ENCODE assay signal across 23 cellular contexts in genomic region chr18:71077451-71077850, GRCh38.
DNase-seq lines count a peak whose midpoint lies in the region; ATAC-seq and TF ChIP-seq lines count a peak whose summit lies in the region.
"Had no signal": no experiment of that assay in that cellular context is flagged by ENCODE, and none has a peak within 500 bp of the region (broad histone marks: within the 10 kb centered on the region; RNA-seq: fewer than 3 reads in every experiment).

No MANE protein-coding gene starts in this region.

- no peaks in the 10 kb centered on the region for H3K79me2 ChIP-seq in SK-N-SH (ENCODE audit: insufficient read depth)
- H3K79me2 ChIP-seq in OCI-LY3 (ENCODE audit: low read length), result no peaks in the 10 kb centered on the region

- no peaks in the 10 kb centered on the region; a peak in 1 of 4 replicates for H3K4me1 ChIP-seq in SK-N-SH (ENCODE audit: control insufficient read depth in 1 of 2, insufficient read depth in 2 of 2, low read depth in 1 of 2, low read length in 1 of 2)
- no peaks in the 10 kb centered on the region for H3K4me1 ChIP-seq in OCI-LY3 (ENCODE audit: low read length)
- H3K4me1 ChIP-seq: A549, BE2C, BLaER1 had no signal

- DNase-seq in SK-N-SH, result no peak
- peak; percentile 0 for DNase-seq in RPMI7951 (ENCODE audit: low read depth)
- DNase-seq in activated T-cell treated with anti-CD3 and anti-CD28 coated beads for 4 hours, result no peak
- no peak for DNase-seq in AG08395 (ENCODE audit: low spot score)
- DNase-seq: BE2C; C1 segment of cervical spinal cord; CD4-positive, alpha-beta memory T cell; CD4-positive, CD25-positive, alpha-beta regulatory T cell; CD8-positive, alpha-beta memory T cell; COR-L47; DMS 273 treated with DMSO at 0.1 percent for 48 hours; DMS153; DMS53; DMS79; DND-41; EL; GDM1 had no signal

- CTCF ChIA-PET in SK-N-SH (lab: Yijun Ruan, JAX), result no interaction called here

- no peak overlapping the region for H3K4me2 ChIP-seq in SK-N-SH
- no peak overlapping the region for H3K4me2 ChIP-seq in OCI-LY3 (ENCODE audit: low read length)
- H3K4me2 ChIP-seq: A549, BLaER1 had no signal

- 56% methylated on average over 4 of the region's 4 CpGs for WGBS in SK-N-SH (ENCODE audit: low lambda C conversion rate)

- no peak for TF ChIP-seq RAD21 in SK-N-SH (IDR thresholded peaks at IDR 0.05; ENCODE audit: low read length)

- H3K9ac ChIP-seq in SK-N-SH (no peak overlapping the region), OCI-LY3 (ENCODE audit: low read length) (no peak overlapping the region)
- H3K9ac ChIP-seq: BLaER1 had no signal

- H3K27me3 ChIP-seq in SK-N-SH (ENCODE audit: insufficient read depth) (no peaks in the 10 kb centered on the region), OCI-LY3 (ENCODE audit: low read depth, low read length) (no peaks in the 10 kb centered on the region)
- H3K27me3 ChIP-seq: BE2C, BLaER1 had no signal

- no peaks in the 10 kb centered on the region for H3K9me2 ChIP-seq in SK-N-SH

- H3F3A ChIP-seq in SK-N-SH (replicated peaks; ENCODE audit: insufficient read depth), result no peaks in the 10 kb centered on the region

- H3K36me3 ChIP-seq in SK-N-SH (replicated peaks in 1 of 2; ENCODE audit: control insufficient read depth in 1 of 2, insufficient read depth in 2 of 2, low read length in 1 of 2), result no peaks in the 10 kb centered on the region
- no peaks in the 10 kb centered on the region for H3K36me3 ChIP-seq in OCI-LY3 (replicated peaks; ENCODE audit: low read depth, low read length)
- H3K36me3 ChIP-seq: BE2C, BLaER1 had no signal

- no peak overlapping the region for H3K4me3 ChIP-seq in SK-N-SH (ENCODE audit: low read depth in 2 of 2, low read length in 1 of 2)
- no peak overlapping the region for H3K4me3 ChIP-seq in OCI-LY3 (ENCODE audit: low read length)
- H3K4me3 ChIP-seq: A549, BLaER1, GM12878 had no signal

- POLR2A ChIA-PET in SK-N-SH (lab: Yijun Ruan, JAX), result no interaction called here

- H3K27ac ChIP-seq in SK-N-SH (ENCODE audit: low read depth in 2 of 2, low read length in 1 of 2), result no peak overlapping the region
- H3K27ac ChIP-seq in OCI-LY3 (ENCODE audit: low read length), result no peak overlapping the region
- H3K27ac ChIP-seq: 22Rv1, A549, BLaER1 had no signal

- TF ChIP-seq EP300 in SK-N-SH (IDR thresholded peaks at IDR 0.05; ENCODE audit: borderline replicate concordance in 1 of 2, low read depth in 1 of 2, low read length in 1 of 2), result no peak

- TF ChIP-seq CTCF in SK-N-SH (IDR thresholded peaks at IDR 0.05), result no peak
- no peak for TF ChIP-seq CTCF in OCI-LY3 (IDR thresholded peaks at IDR 0.05; ENCODE audit: low read depth, low read length)

- H2AFZ ChIP-seq in SK-N-SH (ENCODE audit: low read depth) (0 out of 2 replicates have a peak overlapping the region, but pooled peaks have one; percentile 14), OCI-LY3 (ENCODE audit: low read depth, low read length) (peak overlapping the region; percentile 43)

- ATAC-seq in SK-N-SH treated with all-trans-retinoic acid at 6 μM for 48 hours, result no peak
- ATAC-seq: A549, GM12878 had no signal

- H3K9me3 ChIP-seq in SK-N-SH (no peaks in the 10 kb centered on the region), OCI-LY3 (ENCODE audit: insufficient read depth, low read length) (no peaks in the 10 kb centered on the region)
- H3K9me3 ChIP-seq: A549, BE2C, BLaER1 had no signal

- no peaks in the 10 kb centered on the region for H4K20me1 ChIP-seq in SK-N-SH (ENCODE audit: insufficient read depth)
- no peaks in the 10 kb centered on the region for H4K20me1 ChIP-seq in OCI-LY3 (ENCODE audit: insufficient read depth, low read length)
- H4K20me1 ChIP-seq: BLaER1 had no signal

TF ChIP-seq in SK-N-SH, 30 proteins besides CTCF, POLR2A, EP300 and RAD21 (continues in another document):
- TF ChIP-seq GABPA (IDR thresholded peaks at IDR 0.05; ENCODE audit: low read depth) (no peak), JUND (IDR thresholded peaks at IDR 0.05) (no peak), USF2 (IDR thresholded peaks at IDR 0.05; ENCODE audit: borderline replicate concordance, low read depth, low read length) (no peak), POLR2AphosphoS5 (IDR thresholded peaks at IDR 0.05; ENCODE audit: low read depth, low read length) (no peak), PBX3 (IDR thresholded peaks at IDR 0.05) (no peak), CHD2 (IDR thresholded peaks at IDR 0.05; ENCODE audit: low read length, partially characterized antibody) (no peak), NRF1 (IDR thresholded peaks at IDR 0.05; ENCODE audit: low read depth, low read length) (no peak), GATA2 (CRISPR knock-in tag; IDR thresholded peaks at IDR 0.05) (no peak), FOSL2 (IDR thresholded peaks at IDR 0.05; ENCODE audit: borderline replicate concordance, low read depth) (no peak)

TF ChIP-seq in SK-N-SH treated with all-trans-retinoic acid at 6 μM for 48 hours, 23 proteins besides CTCF, POLR2A, EP300 and RAD21 (continues in another document):
- TF ChIP-seq SNAI2 (CRISPR knock-in tag; IDR thresholded peaks at IDR 0.05) (no peak), POU6F1 (CRISPR knock-in tag; IDR thresholded peaks at IDR 0.05; ENCODE audit: borderline replicate concordance, low read depth) (no peak), ZC3H10 (CRISPR knock-in tag; IDR thresholded peaks at IDR 0.05) (no peak), ZNF565 (CRISPR knock-in tag; conservative IDR thresholded peaks at IDR 0.05; ENCODE audit: low read depth) (no peak), PATZ1 (CRISPR knock-in tag; IDR thresholded peaks at IDR 0.05; ENCODE audit: borderline replicate concordance) (no peak), BACH2 (CRISPR knock-in tag; IDR thresholded peaks at IDR 0.05; ENCODE audit: borderline replicate concordance) (no peak), CREB5 (CRISPR knock-in tag; IDR thresholded peaks at IDR 0.05; ENCODE audit: low read depth) (no peak), GLIS3 (CRISPR knock-in tag; IDR thresholded peaks at IDR 0.05) (no peak), RARB (CRISPR knock-in tag; IDR thresholded peaks at IDR 0.05) (no peak), TCF4 (CRISPR knock-in tag; IDR thresholded peaks at IDR 0.05; ENCODE audit: borderline replicate concordance) (no peak), ZNF8 (CRISPR knock-in tag; IDR thresholded peaks at IDR 0.05) (no peak), ESRRG (CRISPR knock-in tag; IDR thresholded peaks at IDR 0.05) (no peak)
